ENCODE assay signal across 8 cellular contexts in the genomic region with DNA sequence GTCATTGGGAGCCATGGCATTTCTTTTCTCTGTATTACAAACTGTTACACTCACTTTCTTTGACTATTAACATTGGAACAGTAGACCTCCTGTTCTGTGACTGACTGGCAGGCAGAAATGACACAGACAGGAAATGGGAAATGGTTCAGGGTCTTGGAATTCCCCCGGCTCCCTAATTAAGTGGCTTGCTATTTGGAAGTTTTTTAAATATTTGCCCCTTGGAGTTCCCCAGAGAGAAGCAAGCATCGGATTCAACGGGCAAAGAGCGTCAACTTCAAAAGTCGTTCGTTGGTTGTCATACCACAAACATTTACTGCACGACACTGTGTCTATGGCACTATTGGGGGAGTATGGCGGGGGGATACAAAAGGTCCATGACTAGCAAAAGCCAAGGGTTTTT. TPM values are rescaled to one million over a fixed set of nuclear protein-coding genes. Genes with fewer than 3 reads are reported as not detected.
DNase-seq lines count a peak whose midpoint lies in the region; ATAC-seq and TF ChIP-seq lines count a peak whose summit lies in the region.

No MANE protein-coding gene starts in this region.

- H3K9me3 Mint-ChIP-seq in effector memory CD8-positive, alpha-beta T cell, result no peaks in the 10 kb centered on the region

- H3K36me3 Mint-ChIP-seq in effector memory CD8-positive, alpha-beta T cell (ENCODE audit: insufficient read depth), result peaks cover 41% of the 10 kb centered on the region

- no peak for TF ChIP-seq CTCF in neutrophil (IDR thresholded peaks at IDR 0.05)

- peaks cover 19 to 43% of the 10 kb centered on the region in 2 donors for H3K4me1 Mint-ChIP-seq in effector memory CD8-positive, alpha-beta T cell (ENCODE audit: low read depth in 2 of 2)

- peak overlapping the region; percentile 99 to 100 for H3K27ac Mint-ChIP-seq in effector memory CD8-positive, alpha-beta T cell

- no peaks in the 10 kb centered on the region for H3K27me3 ChIP-seq in SJCRH30
- H3K27me3 ChIP-seq in neutrophil, result no peaks in the 10 kb centered on the region

- H3K36me3 ChIP-seq in SJCRH30 (no peaks in the 10 kb centered on the region; the same call in 1 of the 2 replicates), neutrophil (peaks cover 13% of the 10 kb centered on the region)

- ATAC-seq in effector memory CD8-positive, alpha-beta T cell (replicated peaks), result no peak
- no peak for ATAC-seq in GM18867 (IDR thresholded peaks at IDR 0.05; ENCODE audit: unreplicated experiment)
- ATAC-seq in GM19455 (IDR thresholded peaks at IDR 0.05; ENCODE audit: unreplicated experiment), result no peak

- H3K27ac ChIP-seq in SJCRH30, result peak overlapping the region; percentile 87
- peak overlapping the region; percentile 96 for H3K27ac ChIP-seq in neutrophil

- H3K4me3 ChIP-seq in SJCRH30 (peak overlapping the region; percentile 76), neutrophil (ENCODE audit: low read depth in 1 of 2, low read length in 1 of 2) (peak overlapping the region; percentile 88 to 92)

- H3K4me3 Mint-ChIP-seq in effector memory CD8-positive, alpha-beta T cell, result peak overlapping the region; percentile 94 to 98

- H3K9me3 ChIP-seq in SJCRH30 (replicated peaks) (no peaks in the 10 kb centered on the region), neutrophil (no peaks in the 10 kb centered on the region)

- H3K27me3 Mint-ChIP-seq in effector memory CD8-positive, alpha-beta T cell, result no peaks in the 10 kb centered on the region

- DNase-seq in activated CD4-positive, alpha-beta T cell treated with anti-CD3 and anti-CD28 coated beads, Interleukin-2, amount 50 U/mL, for 48 hours, result peak; percentile 33
- DNase-seq in activated CD4-positive, alpha-beta T cell treated with anti-CD3 and anti-CD28 coated beads for 1 hour, result no peak
- peak; percentile 12 to 39 for DNase-seq in SJCRH30
- DNase-seq in effector memory CD8-positive, alpha-beta T cell, result peak in 1 of 3 experiments; percentile 12
- no peak for DNase-seq in activated CD8-positive, alpha-beta memory T cell treated with anti-CD3 and anti-CD28 coated beads, Interleukin-2, amount 50 U/mL, for 4 hours

- no peaks in the 10 kb centered on the region for H3K4me1 ChIP-seq in SJCRH30
- peaks cover 27 to 29% of the 10 kb centered on the region in 2 experiments for H3K4me1 ChIP-seq in neutrophil (ENCODE audit: control insufficient read depth in 1 of 2, insufficient read depth in 1 of 2, low read depth in 1 of 2, low read length in 1 of 2)

RNA-seq across cellular contexts. Expression of a gene that starts 1.1 kb away (rescaled TPM):
- 26.7 and 27.1 TPM in 2 replicates for total RNA-seq in SJCRH30 (2014; rRNA removed; shearing (Covaris generic))

RNA-seq across cellular contexts. Expression of a gene that starts 28.6 kb away (rescaled TPM):
- 0.08 TPM in 1 of 2 replicates, not detected in the other for total RNA-seq in SJCRH30 (2014; rRNA removed; shearing (Covaris generic))

Comparison
In these comparisons a context has a peak if more than half of its experiments do, and no peak if none do; other contexts are left out.
1. DNase-seq: peak in activated CD4-positive, alpha-beta T cell treated with anti-CD3 and anti-CD28 coated beads, Interleukin-2, amount 50 U/mL, for 48 hours (2 of 2) and SJCRH30 (2 of 2); none in activated CD4-positive, alpha-beta T cell treated with anti-CD3 and anti-CD28 coated beads for 1 hour (single experiment) and activated CD8-positive, alpha-beta memory T cell treated with anti-CD3 and anti-CD28 coated beads, Interleukin-2, amount 50 U/mL, for 4 hours (single experiment).